8 cellular contexts compared by ENCODE assay signal in genomic region chr4:37389967-37390580, GRCh38.
DNase-seq lines count a peak whose midpoint lies in the region; ATAC-seq, FAIRE-seq and TF ChIP-seq lines count a peak whose summit lies in the region.

No MANE protein-coding gene starts in this region.

- peaks cover 3% of the 10 kb centered on the region for H3K27me3 Mint-ChIP-seq in neural progenitor cell (ENCODE audit: insufficient read depth, low read depth)

- H3K4me3 ChIP-seq in RWPE2 (ENCODE audit: severe bottlenecking) (no peak overlapping the region), endothelial cell of umbilical vein (replicated peaks in 1 of 3; ENCODE audit: insufficient read depth in 1 of 3, low read depth in 1 of 3, low read length in 3 of 3) (no peak overlapping the region), neural progenitor cell (no peak overlapping the region)

- H3K9me3 ChIP-seq in RWPE2 (ENCODE audit: severe bottlenecking): no peaks in the 10 kb centered on the region
- H3K9me3 ChIP-seq in endothelial cell of umbilical vein (replicated peaks; ENCODE audit: control insufficient read depth, insufficient read depth, low read length): no peaks in the 10 kb centered on the region
- no peaks in the 10 kb centered on the region for H3K9me3 ChIP-seq in neural progenitor cell (ENCODE audit: low read depth)

- H3F3A ChIP-seq in neural progenitor cell (ENCODE audit: low read depth): peaks cover 12% of the 10 kb centered on the region

- TF ChIP-seq POLR2A in endothelial cell of umbilical vein (IDR thresholded peaks at IDR 0.05; ENCODE audit: low read depth, low read length): no peak

- peak; percentile 47 for FAIRE-seq in endothelial cell of umbilical vein (lab: Jason Lieb, UNC)

- no peak overlapping the region for H3K4me3 Mint-ChIP-seq in neural progenitor cell

- CTCF ChIA-PET in endothelial cell of umbilical vein (lab: Charles Lee): interaction anchor here (0.9 to 1.5 kb wide), 4 partner anchors 9 to 177 kb away, joined by 3 to 5 read pairs (median 4); no protein-coding TSS in a partner anchor

- no peak overlapping the region for H2AFZ ChIP-seq in endothelial cell of umbilical vein (ENCODE audit: low read depth, low read length)
- H2AFZ ChIP-seq in neural progenitor cell (replicated peaks): no peak overlapping the region

- H3K36me3 ChIP-seq in RWPE2 (ENCODE audit: low read depth) (no peaks in the 10 kb centered on the region), endothelial cell of umbilical vein (ENCODE audit: control insufficient read depth in 2 of 2, extremely low read depth in 1 of 2, insufficient read depth in 2 of 2, low read length in 2 of 2) (no peaks in the 10 kb centered on the region), neural progenitor cell (no peaks in the 10 kb centered on the region)

- H3K79me2 ChIP-seq in endothelial cell of umbilical vein (ENCODE audit: control insufficient read depth, insufficient read depth, low read length): no peaks in the 10 kb centered on the region
- no peaks in the 10 kb centered on the region for H3K79me2 ChIP-seq in neural progenitor cell (ENCODE audit: low read depth)

- BruUV-seq in endothelial cell of umbilical vein (replicated peaks; lab: Mats Ljungman, UMichigan): no TSS peak

- H3K4me1 ChIP-seq in RWPE2 (ENCODE audit: insufficient read depth, poor library complexity, severe bottlenecking) (no peaks in the 10 kb centered on the region), endothelial cell of umbilical vein (ENCODE audit: control insufficient read depth, extremely low read depth, insufficient read depth, low read length) (no peaks in the 10 kb centered on the region), neural progenitor cell (peaks cover 9% of the 10 kb centered on the region)

- peak; percentile 91 for TF ChIP-seq CTCF in RWPE2 (IDR thresholded peaks at IDR 0.05; ENCODE audit: poor library complexity, severe bottlenecking)
- TF ChIP-seq CTCF in endothelial cell of umbilical vein (IDR thresholded peaks at IDR 0.05; ENCODE audit: extremely low read depth in 1 of 2, insufficient read depth in 1 of 2, low read depth in 1 of 2, low read length in 2 of 2): peak; percentile 39 to 53
- TF ChIP-seq CTCF in neural progenitor cell (IDR thresholded peaks at IDR 0.05): peak; percentile 82

- dilution Hi-C loops in endothelial cell of umbilical vein (cut with MboI; ENCODE audit: extremely low pct_ligation_motif_present, low sequenced_read_pairs): no loop called here

- POLR2A ChIA-PET in endothelial cell of umbilical vein (lab: Charles Lee): no interaction called here

- H3K4me1 Mint-ChIP-seq in neural progenitor cell: peaks cover 10% of the 10 kb centered on the region

- no peak overlapping the region for H3K9ac ChIP-seq in endothelial cell of umbilical vein (replicated peaks; ENCODE audit: extremely low read depth, insufficient read depth, low read length)
- H3K9ac ChIP-seq in neural progenitor cell: no peak overlapping the region

- no peaks in the 10 kb centered on the region for H3K9me3 Mint-ChIP-seq in neural progenitor cell

- no peaks in the 10 kb centered on the region for H3K36me3 Mint-ChIP-seq in neural progenitor cell

- intact Hi-C loops in endothelial cell of umbilical vein (cut with micrococcal nuclease): loop anchor here (1.0 kb wide), 1 partner anchor 1039 kb away; no protein-coding TSS in a partner anchor

- H3K27ac Mint-ChIP-seq in neural progenitor cell: no peak overlapping the region

- DNase-seq in stimulated activated CD4-positive, alpha-beta T cell treated with anti-CD3 and anti-CD28 coated beads, Interleukin-4, amount 100 ng/mL, for 24 hours: peak; percentile 23
- no peak for DNase-seq in stimulated activated CD4-positive, alpha-beta T cell treated with anti-CD3 and anti-CD28 coated beads, Interleukin-4, amount 100 ng/mL, for 1 hour
- peak; percentile 29 for DNase-seq in KG1 (lab: John Stamatoyannopoulos, UW)
- DNase-seq in RWPE2 (ENCODE audit: low spot score): no peak
- peak; percentile 61 for DNase-seq in endothelial cell of umbilical vein (ENCODE audit: low read depth, low spot score)
- peak; percentile 70 for DNase-seq in neural progenitor cell (ENCODE audit: low spot score)
- DNase-seq in epidermal melanocyte (ENCODE audit: insufficient read length, low spot score): no peak

- H3K9me1 ChIP-seq in endothelial cell of umbilical vein (replicated peaks; ENCODE audit: control insufficient read depth, extremely low read depth, insufficient read depth, low read length): no peaks in the 10 kb centered on the region

- ATAC-seq in GM21825 (IDR thresholded peaks at IDR 0.05; ENCODE audit: unreplicated experiment) (peak; percentile 54), RWPE2 (ENCODE audit: low read depth) (peak; percentile 56; the same call in 2 of the 3 replicates)

- H3K27ac ChIP-seq in RWPE2 (ENCODE audit: poor library complexity, severe bottlenecking): no peak overlapping the region
- no peak overlapping the region for H3K27ac ChIP-seq in endothelial cell of umbilical vein (ENCODE audit: insufficient read depth, low read depth, low read length)
- no peak overlapping the region for H3K27ac ChIP-seq in neural progenitor cell

- no peak overlapping the region for H3K4me2 ChIP-seq in endothelial cell of umbilical vein (ENCODE audit: insufficient read depth, low read length)
- no peak overlapping the region for H3K4me2 ChIP-seq in neural progenitor cell

- no peaks in the 10 kb centered on the region for H4K20me1 ChIP-seq in endothelial cell of umbilical vein (replicated peaks; ENCODE audit: control insufficient read depth, extremely low read depth, insufficient read depth, low read length)
- no peaks in the 10 kb centered on the region for H4K20me1 ChIP-seq in neural progenitor cell (ENCODE audit: low read depth)

- no peaks in the 10 kb centered on the region for H3K27me3 ChIP-seq in RWPE2 (ENCODE audit: insufficient read depth, poor library complexity, severe bottlenecking)
- no peaks in the 10 kb centered on the region for H3K27me3 ChIP-seq in endothelial cell of umbilical vein (ENCODE audit: control insufficient read depth in 2 of 2, insufficient read depth in 2 of 2, low read length in 2 of 2)
- H3K27me3 ChIP-seq in neural progenitor cell: no peaks in the 10 kb centered on the region

TF ChIP-seq in endothelial cell of umbilical vein, 7 proteins besides CTCF, POLR2A, EP300 and RAD21:
- TF ChIP-seq JUN (IDR thresholded peaks at IDR 0.05; ENCODE audit: borderline replicate concordance, insufficient read depth, insufficient read length, low read depth) (no peak), POLR2AphosphoS5 (IDR thresholded peaks at IDR 0.05; ENCODE audit: insufficient read depth, low read depth, low read length) (no peak), MAX (IDR thresholded peaks at IDR 0.05; ENCODE audit: insufficient read depth, insufficient read length) (no peak), FOS (IDR thresholded peaks at IDR 0.05; ENCODE audit: borderline replicate concordance, insufficient read depth, low read length) (no peak), GATA2 (IDR thresholded peaks at IDR 0.05; ENCODE audit: insufficient read depth, insufficient read length, low read depth, low read length) (no peak), MYC (IDR thresholded peaks at IDR 0.05; ENCODE audit: low read depth, low read length) (no peak), EZH2 (IDR thresholded peaks at IDR 0.05; ENCODE audit: borderline replicate concordance, low read depth, low read length, severe bottlenecking) (no peak)

Comparison
In these comparisons a context has a peak if more than half of its experiments do, and no peak if none do; other contexts are left out.
1. DNase-seq: peak in stimulated activated CD4-positive, alpha-beta T cell treated with anti-CD3 and anti-CD28 coated beads, Interleukin-4, amount 100 ng/mL, for 24 hours (single experiment), KG1 (single experiment), endothelial cell of umbilical vein (single experiment) and neural progenitor cell (single experiment); none in stimulated activated CD4-positive, alpha-beta T cell treated with anti-CD3 and anti-CD28 coated beads, Interleukin-4, amount 100 ng/mL, for 1 hour (single experiment), RWPE2 (single experiment) and epidermal melanocyte (single experiment).
2. Peak in every context shown above with its lines, with median percentiles within 50 percentile points of each other: CTCF ChIP-seq.